Comparison of ENCODE assay signal across 17 cellular contexts in the genomic region with DNA sequence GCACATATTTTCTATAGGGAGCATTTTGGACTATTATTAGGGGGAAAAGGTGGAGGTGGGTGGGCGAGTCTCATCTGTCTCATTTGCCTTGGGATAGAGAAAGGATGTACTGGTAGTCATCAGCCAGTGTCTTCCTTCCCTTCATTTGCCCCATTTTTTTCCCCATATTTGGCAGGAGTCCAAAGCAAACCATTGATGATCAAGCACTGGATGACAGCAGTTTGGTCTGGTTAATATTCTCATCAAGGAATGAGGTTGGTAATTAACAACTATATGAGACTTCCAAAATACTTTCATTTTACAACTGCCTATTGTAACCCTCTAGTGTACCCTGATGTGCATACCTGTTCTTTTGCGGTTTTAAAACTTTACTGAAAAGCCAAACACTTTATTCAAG. TPM values are rescaled to one million over a fixed set of nuclear protein-coding genes. Genes with fewer than 3 reads are reported as not detected.
"Had no signal": no experiment of that assay in that cellular context is flagged by ENCODE, and none has a peak within 500 bp of the region (broad histone marks: within the 10 kb centered on the region; RNA-seq: fewer than 3 reads in every experiment).

No MANE protein-coding gene starts in this region.

- FAIRE-seq: kidney had no signal

- H3K4me3 ChIP-seq: ascending aorta, cardiac muscle cell, colonic mucosa, gastroesophageal sphincter, smooth muscle cell, transverse colon had no signal

- H3K4me1 ChIP-seq: colonic mucosa, transverse colon had no signal

- H3K36me3 ChIP-seq: ascending aorta, cardiac muscle cell, colonic mucosa, gastroesophageal sphincter, transverse colon had no signal

- H3K27me3 ChIP-seq: ascending aorta, cardiac muscle cell, colonic mucosa, gastroesophageal sphincter, transverse colon had no signal

- H3K27me3 Mint-ChIP-seq: naive B cell; progenitor cell of endocrine pancreas; stimulated activated memory B cell treated with anti-CD40 and anti-IgM and Interleukin-4, amounts not matched to agents 10 μg/mL and 1 μg/mL and 100 μg/mL, for 72 hours had no signal

- H3K27ac ChIP-seq: cardiac muscle cell, colonic mucosa had no signal

- H3K9me3 Mint-ChIP-seq: activated T-helper 1 cell treated with anti-CD3 and anti-CD28 coated beads, Interleukin-12 subunit alpha, Interleukin-12 subunit beta, Interleukin-2, Interleukin-4 antibody, amounts not matched to agents 30 ng/mL and 10 ng/mL and 1 ng/mL, durations not matched to agents 14 hours and 24 hours and 36 hours had no signal

- DNase-seq: activated CD4-positive, alpha-beta T cell treated with anti-CD3 and anti-CD28 coated beads for 4 hours; activated CD8-positive, alpha-beta memory T cell treated with anti-CD3 and anti-CD28 coated beads, Interleukin-2, amount 50 U/mL, for 48 hours; activated CD8-positive, alpha-beta T cell treated with anti-CD3 and anti-CD28 coated beads, Interleukin-2, amount 10 ng/mL, durations not matched to agents 7 days and 5 days; activated naive CD4-positive, alpha-beta T cell treated with Interleukin-2 at 50 U/mL for 16 hours; activated naive CD8-positive, alpha-beta T cell treated with anti-CD3 and anti-CD28 coated beads, Interleukin-2, amount 50 U/mL, for 24 hours; colonic mucosa; kidney; naive B cell; T-helper 9 cell; transverse colon had no signal

- H3K9me3 ChIP-seq: ascending aorta, colonic mucosa, gastroesophageal sphincter, transverse colon had no signal

- H3K27ac Mint-ChIP-seq: activated CD8-positive, alpha-beta T cell treated with anti-CD3 and anti-CD28 coated beads, Interleukin-2, amount 10 ng/mL, durations not matched to agents 7 days and 5 days; activated naive CD8-positive, alpha-beta T cell treated with anti-CD3 and anti-CD28 coated beads, Interleukin-2, amount 50 U/mL, for 24 hours; activated T-helper 1 cell treated with anti-CD3 and anti-CD28 coated beads, Interleukin-12 subunit alpha, Interleukin-12 subunit beta, Interleukin-2, Interleukin-4 antibody, amounts not matched to agents 30 ng/mL and 10 ng/mL and 1 ng/mL, durations not matched to agents 14 hours and 24 hours and 36 hours; naive B cell; progenitor cell of endocrine pancreas; stimulated activated memory B cell treated with anti-CD40 and anti-IgM and Interleukin-4, amounts not matched to agents 10 μg/mL and 1 μg/mL and 100 μg/mL, for 72 hours had no signal

- H3K4me2 ChIP-seq: smooth muscle cell had no signal

- H3K4me1 Mint-ChIP-seq: activated naive CD8-positive, alpha-beta T cell treated with anti-CD3 and anti-CD28 coated beads, Interleukin-2, amount 50 U/mL, for 24 hours; naive B cell; stimulated activated memory B cell treated with anti-CD40 and anti-IgM and Interleukin-4, amounts not matched to agents 10 μg/mL and 1 μg/mL and 100 μg/mL, for 72 hours had no signal

- H3K4me3 Mint-ChIP-seq: activated CD8-positive, alpha-beta T cell treated with anti-CD3 and anti-CD28 coated beads, Interleukin-2, amount 10 ng/mL, durations not matched to agents 7 days and 5 days; activated naive CD8-positive, alpha-beta T cell treated with anti-CD3 and anti-CD28 coated beads, Interleukin-2, amount 50 U/mL, for 24 hours; activated T-helper 1 cell treated with anti-CD3 and anti-CD28 coated beads, Interleukin-12 subunit alpha, Interleukin-12 subunit beta, Interleukin-2, Interleukin-4 antibody, amounts not matched to agents 30 ng/mL and 10 ng/mL and 1 ng/mL, durations not matched to agents 14 hours and 24 hours and 36 hours; naive B cell; stimulated activated memory B cell treated with anti-CD40 and anti-IgM and Interleukin-4, amounts not matched to agents 10 μg/mL and 1 μg/mL and 100 μg/mL, for 72 hours had no signal

- ATAC-seq: activated CD8-positive, alpha-beta T cell treated with anti-CD3 and anti-CD28 coated beads, Interleukin-2, amount 10 ng/mL, durations not matched to agents 7 days and 5 days; activated naive CD8-positive, alpha-beta T cell treated with anti-CD3 and anti-CD28 coated beads, Interleukin-2, amount 50 U/mL, for 24 hours; stimulated activated memory B cell treated with anti-CD40 and anti-IgM and Interleukin-4, amounts not matched to agents 10 μg/mL and 1 μg/mL and 100 μg/mL, for 72 hours had no signal

- H3K36me3 Mint-ChIP-seq: naive B cell; stimulated activated memory B cell treated with anti-CD40 and anti-IgM and Interleukin-4, amounts not matched to agents 10 μg/mL and 1 μg/mL and 100 μg/mL, for 72 hours had no signal

RNA-seq across cellular contexts. Expression of gene IGFBP7, which starts 22.6 kb away (rescaled TPM):
- total RNA-seq: activated CD8-positive, alpha-beta T cell treated with anti-CD3 and anti-CD28 coated beads, Interleukin-2, amount 10 ng/mL, durations not matched to agents 7 days and 5 days; activated T-helper 1 cell treated with anti-CD3 and anti-CD28 coated beads, Interleukin-12 subunit alpha, Interleukin-12 subunit beta, Interleukin-2, Interleukin-4 antibody, amounts not matched to agents 30 ng/mL and 10 ng/mL and 1 ng/mL, durations not matched to agents 14 hours and 24 hours and 36 hours had no signal
